17 cellular contexts compared by ENCODE assay signal in genomic region chr5:168883253-168883880, GRCh38.
"Had no signal": no experiment of that assay in that cellular context is flagged by ENCODE, and none has a peak within 500 bp of the region (broad histone marks: within the 10 kb centered on the region; RNA-seq: fewer than 3 reads in every experiment).

No MANE protein-coding gene starts in this region.

- H3K4me3 Mint-ChIP-seq: activated naive CD4-positive, alpha-beta T cell treated with anti-CD3 and anti-CD28 coated beads for 36 hours; activated T-helper 17 cell treated with anti-CD3 and anti-CD28 coated beads, Interleukin-2, amount 50 U/mL, for 72 hours; natural killer cell treated with Interleukin-12 subunit alpha and Interleukin-12 subunit beta and Interleukin-15 and Interleukin-18, amount 100 ng/mL, for 72 hours; stimulated activated naive CD8-positive, alpha-beta T cell treated with anti-CD3 and anti-CD28 coated beads, Interleukin-15, Interleukin-2, amounts not matched to agents 100 ng/mL and 50 ng/mL, for 24 hours had no signal

- DNase-seq: activated CD4-positive, alpha-beta T cell treated with anti-CD3 and anti-CD28 coated beads, Interleukin-2, amount 50 U/mL, for 1 hour; activated CD4-positive, CD25-positive, alpha-beta regulatory T cell; activated naive CD4-positive, alpha-beta T cell treated with anti-CD3 and anti-CD28 coated beads for 36 hours; activated T-cell treated with anti-CD3 and anti-CD28 coated beads for 4 hours; caudate nucleus; colonic mucosa; effector memory CD4-positive, alpha-beta T cell; gastrocnemius medialis; left colon; ovary; stimulated activated CD4-positive, alpha-beta T cell treated with anti-CD3 and anti-CD28 coated beads, Interleukin-15, amount 100 ng/mL, for 24 hours; stimulated activated CD4-positive, alpha-beta T cell treated with anti-CD3 and anti-CD28 coated beads, Interleukin-4, amount 100 ng/mL, for 24 hours; testis had no signal

- H3K27ac ChIP-seq: colonic mucosa, epithelial cell of prostate, gastrocnemius medialis, ovary, testis had no signal

- H3K9me3 Mint-ChIP-seq: activated naive CD4-positive, alpha-beta T cell treated with anti-CD3 and anti-CD28 coated beads for 36 hours; activated T-helper 17 cell treated with anti-CD3 and anti-CD28 coated beads, Interleukin-2, amount 50 U/mL, for 72 hours; natural killer cell treated with Interleukin-12 subunit alpha and Interleukin-12 subunit beta and Interleukin-15 and Interleukin-18, amount 100 ng/mL, for 72 hours; stimulated activated naive CD8-positive, alpha-beta T cell treated with anti-CD3 and anti-CD28 coated beads, Interleukin-15, Interleukin-2, amounts not matched to agents 100 ng/mL and 50 ng/mL, for 24 hours had no signal

- H3K4me1 ChIP-seq: colonic mucosa, gastrocnemius medialis, testis had no signal

- ATAC-seq: activated T-helper 17 cell treated with anti-CD3 and anti-CD28 coated beads, Interleukin-2, amount 50 U/mL, for 72 hours; gastrocnemius medialis; left colon; natural killer cell treated with Interleukin-12 subunit alpha and Interleukin-12 subunit beta and Interleukin-15 and Interleukin-18, amount 100 ng/mL, for 72 hours had no signal

- H3K9me3 ChIP-seq: colonic mucosa, gastrocnemius medialis, ovary, testis had no signal

- H3K4me1 Mint-ChIP-seq: activated T-helper 17 cell treated with anti-CD3 and anti-CD28 coated beads, Interleukin-2, amount 50 U/mL, for 72 hours had no signal

- H3K36me3 ChIP-seq: colonic mucosa, gastrocnemius medialis, ovary had no signal

- H3K27me3 ChIP-seq: colonic mucosa, gastrocnemius medialis, ovary, testis had no signal

- H3K27ac Mint-ChIP-seq: activated naive CD4-positive, alpha-beta T cell treated with anti-CD3 and anti-CD28 coated beads for 36 hours; activated T-helper 17 cell treated with anti-CD3 and anti-CD28 coated beads, Interleukin-2, amount 50 U/mL, for 72 hours; natural killer cell treated with Interleukin-12 subunit alpha and Interleukin-12 subunit beta and Interleukin-15 and Interleukin-18, amount 100 ng/mL, for 72 hours; stimulated activated naive CD8-positive, alpha-beta T cell treated with anti-CD3 and anti-CD28 coated beads, Interleukin-15, Interleukin-2, amounts not matched to agents 100 ng/mL and 50 ng/mL, for 24 hours had no signal

- H3K4me3 ChIP-seq: colonic mucosa, gastrocnemius medialis, ovary, testis had no signal
